Comparison of ENCODE assay signal across 13 cellular contexts in genomic region chr14:74577247-74577947, GRCh38. TPM values are rescaled to one million over a fixed set of nuclear protein-coding genes. Genes with fewer than 3 reads are reported as not detected.
DNase-seq lines count a peak whose midpoint lies in the region; TF ChIP-seq lines count a peak whose summit lies in the region.
"Had no signal": no experiment of that assay in that cellular context is flagged by ENCODE, and none has a peak within 500 bp of the region (broad histone marks: within the 10 kb centered on the region; RNA-seq: fewer than 3 reads in every experiment).

No MANE protein-coding gene starts in this region.

- intact Hi-C loops in stomach (cut with DNase I; ENCODE audit: low total_unique reads), result no loop called here

- no peak overlapping the region for H3K4me3 ChIP-seq in GM23248
- no peak overlapping the region for H3K4me3 ChIP-seq in right atrium auricular region
- H3K4me3 ChIP-seq in stomach, result no peak overlapping the region
- H3K4me3 ChIP-seq: BLaER1 treated with 17β-estradiol and CSF1 and Interleukin-3, amounts not matched to agents 10 nM and 100 nM; SK-N-MC had no signal

- TF ChIP-seq EP300 in stomach (IDR thresholded peaks at IDR 0.05), result no peak

- no peak overlapping the region for H2AFZ ChIP-seq in GM23248

- no peak for TF ChIP-seq CTCF in right atrium auricular region (IDR thresholded peaks at IDR 0.05)
- TF ChIP-seq CTCF in stomach (IDR thresholded peaks at IDR 0.05), result no peak

- H4K20me1 ChIP-seq in GM23248 (ENCODE audit: insufficient read depth), result no peaks in the 10 kb centered on the region
- H4K20me1 ChIP-seq: BLaER1 treated with 17β-estradiol and CSF1 and Interleukin-3, amounts not matched to agents 10 nM and 100 nM had no signal

- H3K9me3 ChIP-seq in GM23248 (ENCODE audit: low read depth) (no peaks in the 10 kb centered on the region), right atrium auricular region (no peaks in the 10 kb centered on the region), stomach (no peaks in the 10 kb centered on the region)
- H3K9me3 ChIP-seq: BLaER1 treated with 17β-estradiol and CSF1 and Interleukin-3, amounts not matched to agents 10 nM and 100 nM had no signal

- peak overlapping the region; percentile 20 for H3K4me2 ChIP-seq in GM23248 (ENCODE audit: unreplicated experiment)

- H3F3A ChIP-seq in GM23248 (ENCODE audit: insufficient read depth), result peaks cover 51% of the 10 kb centered on the region

- H3K79me2 ChIP-seq in GM23248 (ENCODE audit: insufficient read depth), result peaks cover 80% of the 10 kb centered on the region

- H3K9me2 ChIP-seq in GM23248 (ENCODE audit: insufficient read depth), result no peaks in the 10 kb centered on the region

- H3K9ac ChIP-seq in GM23248, result no peak overlapping the region; the same call in 1 of the 2 replicates
- H3K9ac ChIP-seq: BLaER1 treated with 17β-estradiol and CSF1 and Interleukin-3, amounts not matched to agents 10 nM and 100 nM had no signal

- H3K4me1 ChIP-seq in GM23248 (ENCODE audit: insufficient read depth), result peaks cover 70% of the 10 kb centered on the region
- H3K4me1 ChIP-seq in right atrium auricular region, result peaks cover 0 to 44% of the 10 kb centered on the region in 2 donors
- H3K4me1 ChIP-seq in stomach, result peaks cover 0 to 64% (median 35%) of the 10 kb centered on the region in 4 donors

- 0 out of 2 replicates have a peak, but pooled peaks cover 5% of the 10 kb centered on the region for H3K36me3 ChIP-seq in GM23248 (ENCODE audit: low read depth)
- H3K36me3 ChIP-seq in right atrium auricular region, result no peaks in the 10 kb centered on the region
- H3K36me3 ChIP-seq in stomach, result no peaks in the 10 kb centered on the region
- H3K36me3 ChIP-seq: BLaER1 treated with 17β-estradiol and CSF1 and Interleukin-3, amounts not matched to agents 10 nM and 100 nM had no signal

- TF ChIP-seq POLR2A in stomach (IDR thresholded peaks at IDR 0.05), result no peak

- H3K27me3 ChIP-seq in GM23248 (replicated peaks; ENCODE audit: insufficient read depth), result no peaks in the 10 kb centered on the region
- no peaks in the 10 kb centered on the region for H3K27me3 ChIP-seq in right atrium auricular region
- H3K27me3 ChIP-seq in stomach, result no peaks in the 10 kb centered on the region
- H3K27me3 ChIP-seq: BLaER1 treated with 17β-estradiol and CSF1 and Interleukin-3, amounts not matched to agents 10 nM and 100 nM had no signal

- in situ Hi-C loops in GM23248 (cut with MboI), result no loop called here

- peak; percentile 58 for DNase-seq in GM23248
- peak; percentile 12 for DNase-seq in cerebellar cortex (ENCODE audit: low spot score)
- DNase-seq in right atrium auricular region (ENCODE audit: low spot score), result peak; percentile 80
- DNase-seq in stomach, result no peak
- DNase-seq in NCI-H2107 (lab: John Stamatoyannopoulos, UW), result no peak
- DNase-seq in activated gamma-delta T cell (lab: John Stamatoyannopoulos, UW), result no peak
- no peak for DNase-seq in activated naive CD4-positive, alpha-beta T cell treated with Interleukin-2 at 50 U/mL for 16 hours
- no peak for DNase-seq in activated effector memory CD4-positive, alpha-beta T cell treated with anti-CD3 and anti-CD28 coated beads, Interleukin-2, amount 50 U/mL, for 16 hours
- DNase-seq: activated naive CD4-positive, alpha-beta T cell treated with anti-CD3 and anti-CD28 coated beads for 36 hours; NCI-H1092; NCI-H2171 had no signal

- H3K27ac ChIP-seq in GM23248 (peak overlapping the region; percentile 39), right atrium auricular region (peak overlapping the region in 1 of 2 donors; percentile 38), stomach (peak overlapping the region in 4 of 5 donors; percentile 18 to 84 (median 26))
- H3K27ac ChIP-seq: SK-N-MC had no signal

- 93 to 94% methylated on average over 11 of the region's 11 CpGs for WGBS in GM23248 (ENCODE audit: low coverage in 1 of 2, low lambda C conversion rate in 2 of 2, missing lambda C conversion rate in 2 of 2), 2 experiments
- 74 to 86% (median 82%) methylated on average over 11 of the region's 11 CpGs for WGBS in stomach, 5 donors

RNA-seq across cellular contexts. Expression of gene LTBP2, which starts 34.6 kb away (rescaled TPM):
- 441 and 456 TPM in 2 replicates for total RNA-seq in GM23248 (2014; rRNA removed; shearing (Covaris generic))
- 73.5 and 73.7 TPM in 2 replicates for polyA plus RNA-seq in GM23248 (2016; fragmentation: Nextera tagmentation; extraction: Ambion mirVana)
- 100 to 1,000 TPM in 1 of 2 donors, 10 to 100 TPM in 1; 32.1 to 102 TPM for total RNA-seq in right atrium auricular region
- total RNA-seq in stomach, result 10 to 100 TPM in 3 of 5 donors, 1 to 10 TPM in 2; 5.8 to 36.2 (median 10.5) TPM
- 1 to 10 TPM; 2.9 to 5.9 (median 3.4) TPM for polyA plus RNA-seq in stomach

Comparison
In these comparisons a context has a peak if more than half of its experiments do, and no peak if none do; other contexts are left out.
1. DNase-seq: peak in GM23248 (single experiment), cerebellar cortex (single experiment) and right atrium auricular region (single experiment); none in stomach (single experiment), NCI-H2107 (single experiment), activated gamma-delta T cell (single experiment), activated naive CD4-positive, alpha-beta T cell treated with Interleukin-2 at 50 U/mL for 16 hours (single experiment) and activated effector memory CD4-positive, alpha-beta T cell treated with anti-CD3 and anti-CD28 coated beads, Interleukin-2, amount 50 U/mL, for 16 hours (single experiment).